8 cellular contexts compared by ENCODE assay signal in the genomic region with DNA sequence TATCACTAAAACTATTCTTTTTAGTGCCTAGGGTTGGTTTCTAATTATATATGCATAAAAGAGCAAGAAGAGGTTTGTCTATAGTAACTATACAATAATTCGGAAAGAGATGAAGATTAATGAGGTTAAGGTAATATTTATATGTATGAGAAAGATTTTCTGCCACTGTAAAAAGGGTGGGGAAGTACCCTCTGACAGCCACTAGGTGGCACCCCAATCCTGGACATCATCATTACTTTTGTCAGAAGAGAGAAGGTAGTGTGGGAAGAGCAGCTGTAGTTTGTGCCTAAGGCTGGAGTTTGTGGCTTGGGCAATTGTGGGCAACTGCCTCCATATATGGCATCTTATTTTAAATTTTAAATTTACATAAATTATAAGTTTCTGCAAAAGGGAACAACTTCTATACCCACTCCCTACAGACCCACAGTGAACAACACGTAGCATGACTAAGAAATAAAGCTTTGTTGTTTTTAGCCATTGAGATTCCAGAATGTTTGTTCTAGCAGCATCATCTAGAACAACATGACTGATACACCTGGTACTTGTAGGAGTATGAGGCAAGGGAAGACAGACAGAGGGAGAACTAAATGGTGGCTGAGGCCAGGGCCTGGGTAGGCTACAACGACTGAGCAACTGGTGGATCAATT. TPM values are rescaled to one million over a fixed set of nuclear protein-coding genes. Genes with fewer than 3 reads are reported as not detected.
DNase-seq lines count a peak whose midpoint lies in the region; ATAC-seq and TF ChIP-seq lines count a peak whose summit lies in the region.

No MANE protein-coding gene starts in this region.

- no peaks in the 10 kb centered on the region for H3K9me3 Mint-ChIP-seq in activated CD8-positive, alpha-beta memory T cell treated with anti-CD3 and anti-CD28 coated beads, Interleukin-2, amount 10 ng/mL, durations not matched to agents 7 days and 5 days (ENCODE audit: low read depth)
- no peaks in the 10 kb centered on the region for H3K9me3 Mint-ChIP-seq in endothelial cell (ENCODE audit: unreplicated experiment)
- H3K9me3 Mint-ChIP-seq in stimulated activated effector memory CD8-positive, alpha-beta T cell treated with anti-CD3 and anti-CD28 coated beads, Interleukin-12 subunit alpha, Interleukin-12 subunit beta, amount 100 ng/mL, for 72 hours, result no peaks in the 10 kb centered on the region

- H3K4me1 Mint-ChIP-seq in activated CD8-positive, alpha-beta memory T cell treated with anti-CD3 and anti-CD28 coated beads, Interleukin-2, amount 10 ng/mL, durations not matched to agents 7 days and 5 days, result peaks cover 30% of the 10 kb centered on the region
- H3K4me1 Mint-ChIP-seq in endothelial cell (ENCODE audit: unreplicated experiment), result no peaks in the 10 kb centered on the region
- H3K4me1 Mint-ChIP-seq in stimulated activated effector memory CD8-positive, alpha-beta T cell treated with anti-CD3 and anti-CD28 coated beads, Interleukin-12 subunit alpha, Interleukin-12 subunit beta, amount 100 ng/mL, for 72 hours, result peaks cover 27% of the 10 kb centered on the region

- H3K36me3 Mint-ChIP-seq in activated CD8-positive, alpha-beta memory T cell treated with anti-CD3 and anti-CD28 coated beads, Interleukin-2, amount 10 ng/mL, durations not matched to agents 7 days and 5 days, result peaks cover 37% of the 10 kb centered on the region
- H3K36me3 Mint-ChIP-seq in endothelial cell (ENCODE audit: low read depth, unreplicated experiment), result peaks cover 4% of the 10 kb centered on the region
- peaks cover 95% of the 10 kb centered on the region for H3K36me3 Mint-ChIP-seq in stimulated activated effector memory CD8-positive, alpha-beta T cell treated with anti-CD3 and anti-CD28 coated beads, Interleukin-12 subunit alpha, Interleukin-12 subunit beta, amount 100 ng/mL, for 72 hours

- CTCF ChIA-PET in activated CD8-positive, alpha-beta memory T cell treated with anti-CD3 and anti-CD28 coated beads, Interleukin-2, amount 10 ng/mL, durations not matched to agents 7 days and 5 days (lab: Charles Lee), result interaction anchor here (0.6 to 6.1 kb wide), 21 partner anchors 8 to 104 kb away, joined by 3 to 159 read pairs (median 6); a partner anchor contains a TSS

- H3K27ac ChIP-seq in C4-2B, result no peak overlapping the region

- no peak overlapping the region for H3K4me3 Mint-ChIP-seq in activated CD8-positive, alpha-beta memory T cell treated with anti-CD3 and anti-CD28 coated beads, Interleukin-2, amount 10 ng/mL, durations not matched to agents 7 days and 5 days
- H3K4me3 Mint-ChIP-seq in endothelial cell (ENCODE audit: unreplicated experiment), result no peak overlapping the region
- H3K4me3 Mint-ChIP-seq in stimulated activated effector memory CD8-positive, alpha-beta T cell treated with anti-CD3 and anti-CD28 coated beads, Interleukin-12 subunit alpha, Interleukin-12 subunit beta, amount 100 ng/mL, for 72 hours, result no peak overlapping the region

- no peaks in the 10 kb centered on the region for H3K27me3 Mint-ChIP-seq in activated CD8-positive, alpha-beta memory T cell treated with anti-CD3 and anti-CD28 coated beads, Interleukin-2, amount 10 ng/mL, durations not matched to agents 7 days and 5 days
- H3K27me3 Mint-ChIP-seq in endothelial cell (ENCODE audit: unreplicated experiment), result no peaks in the 10 kb centered on the region

- TF ChIP-seq CTCF in C4-2B (conservative IDR thresholded peaks at IDR 0.05) (peak; percentile 87), endothelial cell (IDR thresholded peaks at IDR 0.05; ENCODE audit: unreplicated experiment) (peak; percentile 97)

- DNase-seq in GM19240 (ENCODE audit: insufficient read length, low spot score) (peak; percentile 25), HPDE6-E6E7 (ENCODE audit: extremely low spot score) (peak; percentile 50), NOMO-1 (lab: John Stamatoyannopoulos, UW; ENCODE audit: unreplicated experiment in 2 of 2) (peak; percentile 60 to 85), endothelial cell (ENCODE audit: low spot score) (peak; percentile 63), myocyte (ENCODE audit: low read depth) (peak; percentile 79)
- DNase-seq in activated CD8-positive, alpha-beta memory T cell treated with anti-CD3 and anti-CD28 coated beads, Interleukin-2, amount 10 ng/mL, durations not matched to agents 7 days and 5 days, result peak; percentile 78
- DNase-seq in stimulated activated effector memory CD8-positive, alpha-beta T cell treated with anti-CD3 and anti-CD28 coated beads, Interleukin-12 subunit alpha, Interleukin-12 subunit beta, amount 100 ng/mL, for 72 hours (ENCODE audit: low spot score in 2 of 2), result peak; percentile 46 to 77

- ATAC-seq in activated CD8-positive, alpha-beta memory T cell treated with anti-CD3 and anti-CD28 coated beads, Interleukin-2, amount 10 ng/mL, durations not matched to agents 7 days and 5 days, result peak; percentile 79
- peak; percentile 81 for ATAC-seq in stimulated activated effector memory CD8-positive, alpha-beta T cell treated with anti-CD3 and anti-CD28 coated beads, Interleukin-12 subunit alpha, Interleukin-12 subunit beta, amount 100 ng/mL, for 72 hours

- H3K27ac Mint-ChIP-seq in activated CD8-positive, alpha-beta memory T cell treated with anti-CD3 and anti-CD28 coated beads, Interleukin-2, amount 10 ng/mL, durations not matched to agents 7 days and 5 days, result peak overlapping the region; percentile 62
- no peak overlapping the region for H3K27ac Mint-ChIP-seq in endothelial cell (ENCODE audit: unreplicated experiment)
- H3K27ac Mint-ChIP-seq in stimulated activated effector memory CD8-positive, alpha-beta T cell treated with anti-CD3 and anti-CD28 coated beads, Interleukin-12 subunit alpha, Interleukin-12 subunit beta, amount 100 ng/mL, for 72 hours, result no peak overlapping the region

RNA-seq across cellular contexts. Expression of a gene that starts 34.4 kb away (rescaled TPM):
- 1 to 10 TPM in 1 of 2 experiments, under 1 TPM in 1; 0.93 to 2.0 TPM for total RNA-seq in activated CD8-positive, alpha-beta memory T cell treated with anti-CD3 and anti-CD28 coated beads, Interleukin-2, amount 10 ng/mL, durations not matched to agents 7 days and 5 days
- not detected for total RNA-seq in endothelial cell (ENCODE audit: unreplicated experiment)
- total RNA-seq in myocyte, result 0.05 and 0.21 TPM in 2 replicates
- polyA plus RNA-seq in myocyte (2012), result 0.43 TPM

RNA-seq across cellular contexts. Expression of a gene that starts 57.1 kb away (rescaled TPM):
- 100 to 1,000 TPM; 111 to 156 TPM for total RNA-seq in activated CD8-positive, alpha-beta memory T cell treated with anti-CD3 and anti-CD28 coated beads, Interleukin-2, amount 10 ng/mL, durations not matched to agents 7 days and 5 days
- total RNA-seq in endothelial cell (ENCODE audit: unreplicated experiment) (47.6 TPM), myocyte (17.7 and 33.5 TPM in 2 replicates)
- polyA plus RNA-seq in myocyte (2012), result 17.5 TPM

Comparison
In these comparisons a context has a peak if more than half of its experiments do, and no peak if none do; other contexts are left out.
1. DNase-seq: peak in every context shown above with its lines; median percentile 79 in myocyte; 78 in activated CD8-positive, alpha-beta memory T cell treated with anti-CD3 and anti-CD28 coated beads, Interleukin-2, amount 10 ng/mL, durations not matched to agents 7 days and 5 days; 72 in NOMO-1; 63 in endothelial cell; 62 in stimulated activated effector memory CD8-positive, alpha-beta T cell treated with anti-CD3 and anti-CD28 coated beads, Interleukin-12 subunit alpha, Interleukin-12 subunit beta, amount 100 ng/mL, for 72 hours; 50 in HPDE6-E6E7; 25 in GM19240.